Comparison of ENCODE assay signal across 1 cellular context in the genomic region with DNA sequence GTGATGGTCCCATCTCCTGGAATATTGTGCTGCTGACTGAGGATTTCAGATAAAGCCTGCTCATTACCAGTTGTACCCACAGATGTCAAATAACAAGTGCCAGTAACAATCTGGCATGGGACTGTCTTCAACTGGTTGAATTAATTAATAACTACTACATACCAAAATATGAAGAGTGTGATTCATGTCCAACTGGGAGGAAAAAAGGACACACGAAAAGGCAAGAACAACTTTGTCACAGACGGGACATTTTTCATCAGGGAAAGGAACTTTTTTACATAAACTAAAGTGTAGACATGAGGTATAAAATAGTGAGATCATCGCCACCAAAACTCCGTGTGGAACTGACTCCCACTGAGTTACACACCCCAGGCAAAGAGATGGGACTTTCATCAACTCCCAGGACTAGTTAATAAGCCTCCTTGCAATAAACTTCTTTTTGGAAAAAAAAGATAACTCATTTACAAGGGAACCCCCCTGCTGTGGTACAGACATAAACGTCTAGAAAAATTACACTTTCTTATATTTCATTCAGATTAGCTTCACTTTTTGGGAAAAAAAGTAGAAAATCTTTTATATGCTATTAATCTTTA.
TF ChIP-seq lines count a peak whose summit lies in the region.

No MANE protein-coding gene starts in this region.

TF ChIP-seq in HEK293, 187 proteins besides CTCF, POLR2A, EP300 and RAD21 (continued from another document):
- TF ChIP-seq, protein P1, sequence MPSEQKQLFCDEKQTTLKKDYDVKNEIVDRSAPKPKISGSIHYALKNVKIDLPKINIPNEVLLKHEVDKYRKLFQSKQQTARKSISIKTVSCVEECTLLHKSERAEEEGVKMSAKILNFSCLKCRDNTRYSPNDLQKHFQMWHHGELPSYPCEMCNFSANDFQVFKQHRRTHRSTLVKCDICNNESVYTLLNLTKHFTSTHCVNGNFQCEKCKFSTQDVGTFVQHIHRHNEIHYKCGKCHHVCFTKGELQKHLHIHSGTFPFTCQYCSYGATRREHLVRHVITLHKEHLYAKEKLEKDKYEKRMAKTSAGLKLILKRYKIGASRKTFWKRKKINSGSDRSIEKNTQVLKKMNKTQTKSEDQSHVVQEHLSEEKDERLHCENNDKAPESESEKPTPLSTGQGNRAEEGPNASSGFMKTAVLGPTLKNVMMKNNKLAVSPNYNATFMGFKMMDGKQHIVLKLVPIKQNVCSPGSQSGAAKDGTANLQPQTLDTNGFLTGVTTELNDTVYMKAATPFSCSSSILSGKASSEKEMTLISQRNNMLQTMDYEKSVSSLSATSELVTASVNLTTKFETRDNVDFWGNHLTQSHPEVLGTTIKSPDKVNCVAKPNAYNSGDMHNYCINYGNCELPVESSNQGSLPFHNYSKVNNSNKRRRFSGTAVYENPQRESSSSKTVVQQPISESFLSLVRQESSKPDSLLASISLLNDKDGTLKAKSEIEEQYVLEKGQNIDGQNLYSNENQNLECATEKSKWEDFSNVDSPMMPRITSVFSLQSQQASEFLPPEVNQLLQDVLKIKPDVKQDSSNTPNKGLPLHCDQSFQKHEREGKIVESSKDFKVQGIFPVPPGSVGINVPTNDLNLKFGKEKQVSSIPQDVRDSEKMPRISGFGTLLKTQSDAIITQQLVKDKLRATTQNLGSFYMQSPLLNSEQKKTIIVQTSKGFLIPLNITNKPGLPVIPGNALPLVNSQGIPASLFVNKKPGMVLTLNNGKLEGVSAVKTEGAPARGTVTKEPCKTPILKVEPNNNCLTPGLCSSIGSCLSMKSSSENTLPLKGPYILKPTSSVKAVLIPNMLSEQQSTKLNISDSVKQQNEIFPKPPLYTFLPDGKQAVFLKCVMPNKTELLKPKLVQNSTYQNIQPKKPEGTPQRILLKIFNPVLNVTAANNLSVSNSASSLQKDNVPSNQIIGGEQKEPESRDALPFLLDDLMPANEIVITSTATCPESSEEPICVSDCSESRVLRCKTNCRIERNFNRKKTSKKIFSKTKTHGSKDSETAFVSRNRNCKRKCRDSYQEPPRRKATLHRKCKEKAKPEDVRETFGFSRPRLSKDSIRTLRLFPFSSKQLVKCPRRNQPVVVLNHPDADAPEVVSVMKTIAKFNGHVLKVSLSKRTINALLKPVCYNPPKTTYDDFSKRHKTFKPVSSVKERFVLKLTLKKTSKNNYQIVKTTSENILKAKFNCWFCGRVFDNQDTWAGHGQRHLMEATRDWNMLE (tag by site-specific recombination; conservative IDR thresholded peaks at IDR 0.05; ENCODE audit: low read depth) = no peak
